Comparison of ENCODE assay signal across 11 cellular contexts in the genomic region with DNA sequence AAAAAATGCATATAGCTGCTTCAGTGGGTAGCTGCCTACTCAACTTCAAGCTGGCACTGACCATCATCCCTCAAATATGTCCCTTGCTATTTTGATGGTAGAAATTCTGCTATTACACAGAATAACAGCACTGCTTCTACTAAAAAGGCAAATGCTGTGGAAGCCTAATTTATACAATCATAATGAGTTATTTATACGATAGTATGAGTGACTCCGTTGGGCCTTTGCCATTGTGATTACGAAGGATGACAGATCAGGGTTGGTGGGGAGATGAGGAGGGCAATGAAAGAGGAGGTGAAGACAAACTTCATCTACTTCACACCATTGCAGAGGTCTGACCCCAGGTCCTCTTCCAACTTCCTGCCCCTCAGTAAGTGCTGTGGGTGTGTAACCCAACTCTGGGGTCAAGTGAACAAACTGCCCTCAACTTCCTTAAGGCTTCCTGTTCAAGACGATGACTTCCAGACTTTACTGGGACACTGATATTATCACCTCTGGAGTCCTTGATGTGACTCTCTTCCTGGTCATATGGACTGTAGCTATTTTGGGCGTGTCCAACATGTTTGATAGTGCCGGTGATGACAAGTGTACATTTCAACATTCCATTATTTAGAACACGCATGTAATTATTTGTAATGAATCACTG.
DNase-seq lines count a peak whose midpoint lies in the region; ATAC-seq and TF ChIP-seq lines count a peak whose summit lies in the region.
"Had no signal": no experiment of that assay in that cellular context is flagged by ENCODE, and none has a peak within 500 bp of the region (broad histone marks: within the 10 kb centered on the region; RNA-seq: fewer than 3 reads in every experiment).

No MANE protein-coding gene starts in this region.

- H3K9me3 ChIP-seq in left ventricle myocardium inferior (replicated peaks) = no peaks in the 10 kb centered on the region
- H3K9me3 ChIP-seq in gastroesophageal sphincter = no peaks in the 10 kb centered on the region
- no peaks in the 10 kb centered on the region for H3K9me3 ChIP-seq in aorta (ENCODE audit: control insufficient read depth, low read length)

- H3K36me3 ChIP-seq in left ventricle myocardium inferior (no peaks in the 10 kb centered on the region), gastroesophageal sphincter (no peaks in the 10 kb centered on the region), aorta (ENCODE audit: control insufficient read depth in 1 of 2, insufficient read depth in 2 of 2, low read length in 1 of 2) (no peaks in the 10 kb centered on the region)

- DNase-seq in left ventricle myocardium inferior = no peak
- DNase-seq in Right ventricle myocardium inferior (ENCODE audit: missing footprints) = no peak
- peak; percentile 76 for DNase-seq in SW480 (ENCODE audit: low spot score)
- no peak for DNase-seq in aorta
- DNase-seq in cerebellar cortex (ENCODE audit: low spot score) = no peak
- no peak for DNase-seq in MV-4-11 (lab: John Stamatoyannopoulos, UW)
- no peak for DNase-seq in kidney tubule cell (ENCODE audit: low spot score)
- DNase-seq: activated B cell treated with CpG ODN at 0.5 μM for 24 hours, posterior cingulate gyrus had no signal

- TF ChIP-seq CTCF in left ventricle myocardium inferior (IDR thresholded peaks at IDR 0.05; ENCODE audit: borderline replicate concordance) (no peak), gastroesophageal sphincter (IDR thresholded peaks at IDR 0.05) (no peak)

- 50 to 62% methylated on average over 6 to 7 of the region's 7 CpGs for WGBS in gastroesophageal sphincter (ENCODE audit: low coverage in 1 of 2), 2 donors
- WGBS in aorta, 2 donors = 46 to 53% methylated on average over 7 of the region's 7 CpGs

- no peak for TF ChIP-seq POLR2A in gastroesophageal sphincter (IDR thresholded peaks at IDR 0.05)

- H3K27ac ChIP-seq in left ventricle myocardium inferior (replicated peaks) (peak overlapping the region; percentile 74), gastroesophageal sphincter (peak overlapping the region in 3 of 4 donors; percentile 3 to 37 (median 15)), aorta (ENCODE audit: low read depth in 1 of 2, low read length in 2 of 2) (peak overlapping the region; percentile 15 to 84)

- ATAC-seq in Right ventricle myocardium inferior (no peak), gastroesophageal sphincter (no peak), aorta (ENCODE audit: low FRiP score) (no peak)

- no peaks in the 10 kb centered on the region for H3K27me3 ChIP-seq in left ventricle myocardium inferior (ENCODE audit: low read depth)
- H3K27me3 ChIP-seq in gastroesophageal sphincter = no peaks in the 10 kb centered on the region
- no peaks in the 10 kb centered on the region for H3K27me3 ChIP-seq in aorta (ENCODE audit: control insufficient read depth in 1 of 2, insufficient read depth in 2 of 2, low read length in 1 of 2)

- TF ChIP-seq EP300 in gastroesophageal sphincter (IDR thresholded peaks at IDR 0.05) = no peak

- intact Hi-C loops in left ventricle myocardium inferior (cut with micrococcal nuclease) (loop anchor here (5.0 to 10.0 kb wide), 2 partner anchors 290 to 1213 kb away; no protein-coding TSS in a partner anchor), Right ventricle myocardium inferior (cut with DNase I) (loop anchor here (1.0 to 5.0 kb wide), 3 partner anchors 289 to 1120 kb away; a partner anchor contains a TSS), aorta (cut with DNase I) (loop anchor here (5.0 to 10.0 kb wide), 8 partner anchors 40 to 1215 kb away; a partner anchor contains a TSS)

- H3K4me3 ChIP-seq in left ventricle myocardium inferior = no peak overlapping the region
- no peak overlapping the region for H3K4me3 ChIP-seq in gastroesophageal sphincter
- no peak overlapping the region for H3K4me3 ChIP-seq in aorta (ENCODE audit: low read length in 2 of 2)
- H3K4me3 ChIP-seq: GM23338 had no signal

- peaks cover 53% of the 10 kb centered on the region for H3K4me1 ChIP-seq in left ventricle myocardium inferior
- peaks cover 0 to 41% (median 8%) of the 10 kb centered on the region in 3 donors for H3K4me1 ChIP-seq in gastroesophageal sphincter
- peaks cover 2 to 6% of the 10 kb centered on the region in 2 donors for H3K4me1 ChIP-seq in aorta (ENCODE audit: control insufficient read depth in 1 of 2, insufficient read depth in 2 of 2, low read length in 2 of 2)

Comparison
In these comparisons a context has a peak if more than half of its experiments do, and no peak if none do; other contexts are left out.
1. H3K27ac ChIP-seq: peak in every context shown above with its lines; median percentile 74 in left ventricle myocardium inferior; 50 in aorta; 15 in gastroesophageal sphincter.